Comparison of ENCODE assay signal across 1 cellular context in the genomic region with DNA sequence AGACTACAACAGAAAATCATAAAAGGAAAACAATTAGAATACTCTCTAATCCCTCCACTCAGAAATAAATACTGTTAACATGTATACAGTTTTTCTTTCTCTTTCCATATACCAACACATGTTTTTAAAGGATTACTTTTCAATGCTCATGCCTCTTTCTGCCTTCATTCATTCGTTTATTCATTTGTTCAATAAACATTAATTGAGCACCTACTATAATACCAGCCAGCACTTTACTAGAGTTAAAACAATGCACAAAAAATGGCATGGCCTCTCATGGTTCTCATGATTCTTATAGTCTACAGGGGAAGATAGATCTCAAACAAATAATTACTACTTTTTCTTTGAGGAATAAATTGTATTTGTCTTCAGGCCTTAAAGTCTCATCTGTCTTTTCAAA.
TF ChIP-seq lines count a peak whose summit lies in the region.

No MANE protein-coding gene starts in this region.

TF ChIP-seq in HCT116, 20 proteins besides CTCF, POLR2A, EP300 and RAD21 (continued from another document):
- no peak for TF ChIP-seq REST (IDR thresholded peaks at IDR 0.05; ENCODE audit: low read depth)
- TF ChIP-seq CEBPB (IDR thresholded peaks at IDR 0.05; ENCODE audit: low read depth), result no peak
- no peak for TF ChIP-seq TCF7L2 (IDR thresholded peaks at IDR 0.05; ENCODE audit: borderline replicate concordance, extremely low read depth, insufficient read depth, insufficient read length)
- TF ChIP-seq JUND (IDR thresholded peaks at IDR 0.05), result no peak
- no peak for TF ChIP-seq YY1 (IDR thresholded peaks at IDR 0.05; ENCODE audit: extremely low read depth, insufficient replicate concordance, low read depth, low read length)
TF ChIP-seq in HCT116: peak in this region for 0.
